In the genomic region with DNA sequence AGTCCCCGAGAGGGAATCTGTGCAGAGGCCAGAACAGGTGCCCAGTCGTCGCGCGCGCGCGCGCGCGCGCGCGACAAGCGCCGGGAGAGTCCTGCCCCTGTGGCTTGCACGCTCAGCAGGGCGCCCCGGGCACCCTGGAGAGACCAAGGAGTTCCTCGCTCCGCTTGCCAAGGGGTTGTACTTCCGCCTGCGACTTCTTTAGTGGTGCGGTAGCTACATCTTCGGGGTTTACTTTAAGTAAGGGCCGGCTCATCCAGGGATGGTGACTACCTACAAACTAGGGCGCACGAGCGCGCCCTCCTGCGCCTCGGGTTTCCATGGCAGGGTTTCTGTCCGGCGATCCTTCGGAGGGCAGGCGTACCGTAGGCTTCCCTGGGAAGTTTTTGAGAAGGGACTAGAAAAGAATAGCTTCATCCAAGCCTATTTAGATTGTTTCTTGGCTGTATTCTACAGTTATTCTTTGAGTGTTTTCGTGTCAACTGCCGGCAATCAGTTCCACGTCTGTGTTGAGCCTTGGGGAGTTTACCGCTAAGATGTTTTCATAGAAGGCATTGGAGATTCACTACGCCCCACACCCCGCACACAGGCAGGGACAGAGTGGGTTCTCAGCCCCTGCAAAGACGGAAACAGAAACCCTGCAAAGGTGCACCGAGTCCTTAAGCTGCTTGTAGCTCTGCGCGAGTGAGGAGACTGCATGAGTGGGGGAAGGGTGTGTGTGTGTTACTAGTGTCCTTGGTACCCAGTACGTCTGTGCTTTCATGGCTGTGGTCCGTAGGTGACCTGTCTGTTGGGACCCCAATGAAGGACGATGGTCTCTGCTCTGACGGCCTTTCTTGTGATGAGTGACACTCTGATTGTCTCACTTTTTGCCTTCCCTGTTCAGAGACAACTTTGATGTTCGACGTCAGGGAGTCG, we compare ENCODE assay signal across 8 cellular contexts. TPM values are rescaled to one million over a fixed set of nuclear protein-coding genes. Genes with fewer than 3 reads are reported as not detected.
DNase-seq lines count a peak whose midpoint lies in the region; ATAC-seq and TF ChIP-seq lines count a peak whose summit lies in the region.

No MANE protein-coding gene starts in this region.

- peak; percentile 54 for DNase-seq in COR-L47 (lab: John Stamatoyannopoulos, UW)
- DNase-seq in HFFc6 = no peak
- DNase-seq in SIG-M5 treated with dmso at 0.1 percent for 504 hours (lab: John Stamatoyannopoulos, UW; ENCODE audit: unreplicated experiment) = peak; percentile 92
- peak; percentile 88 for DNase-seq in endodermal cell
- DNase-seq in neural progenitor cell (ENCODE audit: low spot score) = peak; percentile 82
- no peak for DNase-seq in cortex of kidney (lab: John Stamatoyannopoulos, UW)
- no peak for DNase-seq in stimulated activated naive CD4-positive, alpha-beta T cell treated with Interleukin-2 at 50 U/mL for 16 hours (lab: John Stamatoyannopoulos, UW)

- no peak for ATAC-seq in HG02610 (IDR thresholded peaks at IDR 0.05; ENCODE audit: unreplicated experiment)

- H3K4me3 ChIP-seq in endodermal cell (ENCODE audit: low read length) (peak overlapping the region; percentile 72), neural progenitor cell (peak overlapping the region; percentile 72)

- H3K4me1 Mint-ChIP-seq in HFFc6 (ENCODE audit: low read depth) (peaks cover 10% of the 10 kb centered on the region), endodermal cell (peaks cover 24% of the 10 kb centered on the region), neural progenitor cell (peaks cover 25% of the 10 kb centered on the region)

- H3K4me3 Mint-ChIP-seq in HFFc6 (peak overlapping the region; percentile 85), endodermal cell (peak overlapping the region; percentile 54), neural progenitor cell (peak overlapping the region; percentile 82)

- no peak overlapping the region for H2AFZ ChIP-seq in neural progenitor cell (replicated peaks)

- H3K4me2 ChIP-seq in neural progenitor cell = peak overlapping the region; percentile 100

- H3K4me1 ChIP-seq in endodermal cell (ENCODE audit: control insufficient read depth, insufficient read depth, low read length) (peaks cover 7% of the 10 kb centered on the region), neural progenitor cell (peaks cover 48% of the 10 kb centered on the region)

- H3K27ac ChIP-seq in endodermal cell (ENCODE audit: low read depth, low read length) = no peak overlapping the region
- H3K27ac ChIP-seq in neural progenitor cell = no peak overlapping the region

- no peaks in the 10 kb centered on the region for H3K79me2 ChIP-seq in neural progenitor cell (ENCODE audit: low read depth)

- peaks cover 65% of the 10 kb centered on the region for H3F3A ChIP-seq in neural progenitor cell (ENCODE audit: low read depth)

- H3K9me3 Mint-ChIP-seq in HFFc6 = no peaks in the 10 kb centered on the region
- no peaks in the 10 kb centered on the region for H3K9me3 Mint-ChIP-seq in endodermal cell
- peaks cover 2% of the 10 kb centered on the region for H3K9me3 Mint-ChIP-seq in neural progenitor cell

- peaks cover 67% of the 10 kb centered on the region for H3K27me3 Mint-ChIP-seq in HFFc6 (ENCODE audit: insufficient read depth)
- H3K27me3 Mint-ChIP-seq in endodermal cell (ENCODE audit: insufficient read depth) = peaks cover 94% of the 10 kb centered on the region
- H3K27me3 Mint-ChIP-seq in neural progenitor cell (ENCODE audit: insufficient read depth, low read depth) = peaks cover 85% of the 10 kb centered on the region

- no peaks in the 10 kb centered on the region for H3K36me3 Mint-ChIP-seq in HFFc6 (ENCODE audit: low read depth)
- no peaks in the 10 kb centered on the region for H3K36me3 Mint-ChIP-seq in endodermal cell (ENCODE audit: low read depth)
- no peaks in the 10 kb centered on the region for H3K36me3 Mint-ChIP-seq in neural progenitor cell

- 2% methylated on average over 41 to 54 of the region's 54 CpGs for WGBS in endodermal cell (ENCODE audit: insufficient coverage in 1 of 2, insufficient read length in 1 of 2), 2 experiments

- H3K9ac ChIP-seq in endodermal cell (ENCODE audit: extremely low read depth, low read length, poor library complexity, severe bottlenecking) (no peak overlapping the region), neural progenitor cell (no peak overlapping the region)

- H3K36me3 ChIP-seq in endodermal cell (ENCODE audit: control insufficient read depth, insufficient read depth, low read length) (no peaks in the 10 kb centered on the region), neural progenitor cell (no peaks in the 10 kb centered on the region)

- H3K9me3 ChIP-seq in endodermal cell (ENCODE audit: control insufficient read depth, low read length) = no peaks in the 10 kb centered on the region
- no peaks in the 10 kb centered on the region for H3K9me3 ChIP-seq in neural progenitor cell (ENCODE audit: low read depth)

- H4K20me1 ChIP-seq in neural progenitor cell (ENCODE audit: low read depth) = peaks cover 79% of the 10 kb centered on the region

- TF ChIP-seq CTCF in HFFc6 (IDR thresholded peaks at IDR 0.05) (0 out of 2 replicates have a peak, but pooled peaks have one; percentile 12), endodermal cell (conservative IDR thresholded peaks at IDR 0.05) (peak; percentile 46), neural progenitor cell (IDR thresholded peaks at IDR 0.05) (peak; percentile 42)

- H3K27me3 ChIP-seq in endodermal cell (ENCODE audit: control insufficient read depth, insufficient read depth, low read length, poor library complexity, severe bottlenecking) = peaks cover 95% of the 10 kb centered on the region
- H3K27me3 ChIP-seq in neural progenitor cell = peaks cover 100% of the 10 kb centered on the region

- H3K27ac Mint-ChIP-seq in HFFc6 (no peak overlapping the region), endodermal cell (no peak overlapping the region), neural progenitor cell (no peak overlapping the region)

RNA-seq across cellular contexts. Expression of a gene that starts 1.7 kb away (rescaled TPM):
- under 1 TPM; 0.28 to 0.71 (median 0.41) TPM for total RNA-seq in HFFc6 (2021; fragmentation: NEBNext Ultra II Directional; extraction: Animal tissue kit (Norgen Biotek cat#: 25700))
- total RNA-seq in endodermal cell (not detected), neural progenitor cell (ENCODE audit: low replicate concordance) (0.06 TPM in 1 of 2 replicates, not detected in the other)
- polyA plus RNA-seq in endodermal cell (2013, experiment 1 of 2) = 0.43 TPM
- 0.08 TPM for polyA plus RNA-seq in endodermal cell (2013, experiment 2 of 2)

Comparison
In these comparisons a context has a peak if more than half of its experiments do, and no peak if none do; other contexts are left out.
1. DNase-seq: peak in COR-L47 (single experiment), SIG-M5 treated with dmso at 0.1 percent for 504 hours (single experiment), endodermal cell (single experiment) and neural progenitor cell (single experiment); none in HFFc6 (single experiment), cortex of kidney (single experiment) and stimulated activated naive CD4-positive, alpha-beta T cell treated with Interleukin-2 at 50 U/mL for 16 hours (single experiment).
2. Peak in every context shown above with its lines, with median percentiles within 50 percentile points of each other: H3K4me3 Mint-ChIP-seq and CTCF ChIP-seq.